ENCODE assay signal across 20 cellular contexts in genomic region chr2:186822323-186822722, GRCh38. TPM values are rescaled to one million over a fixed set of nuclear protein-coding genes. Genes with fewer than 3 reads are reported as not detected.
"Had no signal": no experiment of that assay in that cellular context is flagged by ENCODE, and none has a peak within 500 bp of the region (broad histone marks: within the 10 kb centered on the region; RNA-seq: fewer than 3 reads in every experiment).

No MANE protein-coding gene starts in this region.

- DNase-seq: dorsolateral prefrontal cortex; effector CD8-positive, alpha-beta T cell; foreskin melanocyte; head of caudate nucleus; left colon; left ventricle myocardium superior; mesenchymal stem cell; midbrain; nucleus accumbens; ovary; small intestine; stimulated activated CD4-positive, alpha-beta T cell treated with anti-CD3 and anti-CD28 coated beads, Interleukin-2, amount 100 ng/mL, for 48 hours; stimulated activated naive CD8-positive, alpha-beta T cell treated with anti-CD3 and anti-CD28 coated beads, Interleukin-15, Interleukin-2, amounts not matched to agents 100 U/mL and 50 U/mL, for 24 hours; thyroid gland had no signal

RNA-seq across cellular contexts. Expression of gene ZSWIM2, which starts 26.6 kb away (rescaled TPM):
- total RNA-seq: kidney epithelial cell; left colon; left ventricle myocardium superior; lung; natural killer cell treated with Interleukin-12 subunit alpha and Interleukin-12 subunit beta and Interleukin-15 and Interleukin-18, amount 100 ng/mL, for 72 hours; ovary; posterior vena cava; right atrium auricular region; suprapubic skin; thyroid gland had no signal
